In the genomic region with DNA sequence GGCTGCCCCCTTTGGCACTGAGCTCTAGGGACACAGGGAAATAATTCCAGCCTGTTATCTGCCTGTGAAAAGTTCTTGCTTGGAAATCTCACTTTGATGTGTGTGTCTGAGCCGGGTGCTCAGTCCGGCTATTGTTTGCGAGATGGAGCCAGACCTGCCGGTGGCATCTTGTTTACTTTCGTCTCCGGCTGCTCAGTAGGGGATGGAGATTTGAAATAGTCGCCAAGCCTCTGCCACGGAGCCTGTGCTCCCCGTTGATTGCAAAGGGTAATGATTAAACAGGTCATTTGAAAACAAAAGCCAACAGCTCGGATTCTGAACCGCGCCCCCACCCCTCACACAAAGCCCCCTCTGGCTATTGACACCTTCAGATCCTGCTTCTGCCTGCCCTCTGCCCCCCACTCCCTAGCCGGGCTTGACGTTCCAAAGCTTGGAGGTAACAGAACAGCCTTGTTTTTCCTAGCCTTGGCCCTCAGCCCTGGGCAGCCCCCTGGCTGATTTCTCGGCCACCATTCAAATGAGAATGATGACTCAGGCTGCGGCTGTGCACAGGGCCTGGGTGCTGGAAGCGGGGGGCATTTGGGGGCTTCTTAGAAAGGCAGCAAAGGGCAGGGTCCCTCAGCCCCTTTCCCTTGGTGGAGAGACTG, we compare ENCODE assay signal across 8 cellular contexts.
A peak's percentile ranks its signal among the peaks of the same experiment; 100 is the strongest.
DNase-seq lines count a peak whose midpoint lies in the region; ATAC-seq and TF ChIP-seq lines count a peak whose summit lies in the region.
"Not testable (repeated sequence)": the region's sequence is repeated elsewhere in the genome, so short reads cannot be mapped to it uniquely, and the experiment has no call there.

No MANE protein-coding gene starts in this region.

- not testable (repeated sequence) for H2BK15ac ChIP-seq in mesenchymal stem cell (ENCODE audit: low read depth, poor library complexity, severe bottlenecking)

- H3K14ac ChIP-seq in mesenchymal stem cell (ENCODE audit: low read length in 2 of 2), result not testable (repeated sequence)

- H3K36me3 Mint-ChIP-seq in activated CD4-positive, alpha-beta T cell treated with anti-CD3 and anti-CD28 coated beads, Interleukin-2, amount 10 ng/mL, durations not matched to agents 24 days and 14 days (ENCODE audit: low read depth), result not testable (repeated sequence)

- not testable (repeated sequence) for H3K9me2 ChIP-seq in OCI-LY1 (ENCODE audit: low read depth, low read length)

- peak overlapping the region; percentile 54 for H3K4me2 ChIP-seq in BLaER1
- H3K4me2 ChIP-seq in OCI-LY1 (ENCODE audit: low read length), result peak overlapping the region; percentile 63
- peak overlapping the region; percentile 44 for H3K4me2 ChIP-seq in mesenchymal stem cell (ENCODE audit: low read length, poor library complexity, severe bottlenecking)

- H3K79me2 ChIP-seq in OCI-LY1 (ENCODE audit: insufficient read depth, low read length), result not testable (repeated sequence)

- H3K9me3 Mint-ChIP-seq in activated CD4-positive, alpha-beta T cell treated with anti-CD3 and anti-CD28 coated beads, Interleukin-2, amount 10 ng/mL, durations not matched to agents 24 days and 14 days, result not testable (repeated sequence)

- not testable (repeated sequence) for H3F3A ChIP-seq in OCI-LY1 (ENCODE audit: insufficient read depth, low read length)

- H2AK5ac ChIP-seq in mesenchymal stem cell (ENCODE audit: low read length, severe bottlenecking), result not testable (repeated sequence)

- H2BK120ac ChIP-seq in mesenchymal stem cell (ENCODE audit: low read depth, low read length), result not testable (repeated sequence)

- not testable (repeated sequence) for H3K18ac ChIP-seq in mesenchymal stem cell (ENCODE audit: low read depth in 1 of 2, low read length in 2 of 2)

- DNase-seq in activated CD4-positive, alpha-beta T cell treated with anti-CD3 and anti-CD28 coated beads, Interleukin-2, amount 10 ng/mL, durations not matched to agents 24 days and 14 days, result peak; percentile 50
- DNase-seq in colonic mucosa (peak; percentile 18), Right ventricle myocardium inferior (ENCODE audit: missing footprints) (peak; percentile 20), ovary (peak in 3 of 5 donors; percentile 11 to 42 (median 19)), testis (peak; percentile 16)
- not testable (repeated sequence) for DNase-seq in mesenchymal stem cell

- intact Hi-C loops in activated CD4-positive, alpha-beta T cell treated with anti-CD3 and anti-CD28 coated beads, Interleukin-2, amount 10 ng/mL, durations not matched to agents 24 days and 14 days (cut with micrococcal nuclease); colonic mucosa (cut with DNase I); Right ventricle myocardium inferior (cut with DNase I); ovary (cut with DNase I); testis (cut with DNase I; ENCODE audit: low total_unique reads): not testable (repeated sequence)

- not testable (repeated sequence) for ATAC-seq in Right ventricle myocardium inferior

- not testable (repeated sequence) for H3K4me1 Mint-ChIP-seq in activated CD4-positive, alpha-beta T cell treated with anti-CD3 and anti-CD28 coated beads, Interleukin-2, amount 10 ng/mL, durations not matched to agents 24 days and 14 days

- not testable (repeated sequence) for H3K27me3 ChIP-seq in BLaER1; OCI-LY1 (ENCODE audit: insufficient read depth, low read length); colonic mucosa; mesenchymal stem cell (ENCODE audit: control insufficient read depth in 1 of 2, insufficient read depth in 1 of 2, low read length in 2 of 2); ovary; testis

- H3K4me3 Mint-ChIP-seq in activated CD4-positive, alpha-beta T cell treated with anti-CD3 and anti-CD28 coated beads, Interleukin-2, amount 10 ng/mL, durations not matched to agents 24 days and 14 days, result not testable (repeated sequence)

- not testable (repeated sequence) for H3K4me1 ChIP-seq in BLaER1; OCI-LY1 (ENCODE audit: insufficient read depth, low read length, severe bottlenecking); colonic mucosa; mesenchymal stem cell (ENCODE audit: control insufficient read depth, insufficient read depth, low read depth, low read length); ovary (ENCODE audit: insufficient read depth); testis

- H3K27ac Mint-ChIP-seq in activated CD4-positive, alpha-beta T cell treated with anti-CD3 and anti-CD28 coated beads, Interleukin-2, amount 10 ng/mL, durations not matched to agents 24 days and 14 days, result not testable (repeated sequence)

- not testable (repeated sequence) for TF ChIP-seq POLR2A in ovary (IDR thresholded peaks at IDR 0.05); testis (IDR thresholded peaks at IDR 0.05)

- not testable (repeated sequence) for H3K27ac ChIP-seq in BLaER1; colonic mucosa; mesenchymal stem cell (ENCODE audit: low read length, poor library complexity, severe bottlenecking); ovary; testis
- H3K27ac ChIP-seq in OCI-LY1 (ENCODE audit: low read depth, low read length, poor library complexity, severe bottlenecking), result peak overlapping the region; percentile 36

- TF ChIP-seq EP300 in ovary (IDR thresholded peaks at IDR 0.05), result not testable (repeated sequence)

- not testable (repeated sequence) for H2AFZ ChIP-seq in OCI-LY1 (ENCODE audit: low read length); mesenchymal stem cell (ENCODE audit: low read depth, low read length)

- not testable (repeated sequence) for H3K9me3 ChIP-seq in BLaER1; OCI-LY1 (ENCODE audit: low read length); colonic mucosa; mesenchymal stem cell (ENCODE audit: control insufficient read depth, low read length); ovary; testis

- H3K27me3 Mint-ChIP-seq in activated CD4-positive, alpha-beta T cell treated with anti-CD3 and anti-CD28 coated beads, Interleukin-2, amount 10 ng/mL, durations not matched to agents 24 days and 14 days, result not testable (repeated sequence)

- H3K23ac ChIP-seq in mesenchymal stem cell (ENCODE audit: low read length in 2 of 2), result not testable (repeated sequence)

- TF ChIP-seq CTCF in OCI-LY1 (IDR thresholded peaks at IDR 0.05; ENCODE audit: low read length); colonic mucosa (IDR thresholded peaks at IDR 0.05); ovary (IDR thresholded peaks at IDR 0.05); testis (IDR thresholded peaks at IDR 0.05): not testable (repeated sequence)

- not testable (repeated sequence) for H3K79me1 ChIP-seq in mesenchymal stem cell (replicated peaks; ENCODE audit: low read length, poor library complexity, severe bottlenecking)

- H2BK5ac ChIP-seq in mesenchymal stem cell (ENCODE audit: low read depth, low read length, poor library complexity, severe bottlenecking), result not testable (repeated sequence)

- H3K36me3 ChIP-seq in BLaER1; OCI-LY1 (ENCODE audit: insufficient read depth, low read length); colonic mucosa; mesenchymal stem cell (ENCODE audit: control insufficient read depth in 1 of 2, insufficient read depth in 2 of 2, low read depth in 1 of 2, low read length in 2 of 2); ovary; testis (ENCODE audit: low read depth, missing control alignments): not testable (repeated sequence)

- not testable (repeated sequence) for H4K20me1 ChIP-seq in BLaER1; OCI-LY1 (ENCODE audit: insufficient read depth, low read length)

- H4K91ac ChIP-seq in mesenchymal stem cell (ENCODE audit: low read length), result not testable (repeated sequence)

- no CpG with 5 or more reads among the region's 17 CpGs for WGBS in mesenchymal stem cell
- WGBS in ovary, 3 donors, result 0 to 16% (median 6%) methylated on average over 6 to 14 of the region's 17 CpGs
- 0 to 6% methylated on average over 3 to 9 of the region's 17 CpGs for WGBS in testis, 2 donors

- H4K8ac ChIP-seq in mesenchymal stem cell (ENCODE audit: low read length), result not testable (repeated sequence)

- not testable (repeated sequence) for H3K4ac ChIP-seq in mesenchymal stem cell (ENCODE audit: low read depth in 1 of 2, low read length in 2 of 2)

- H2BK12ac ChIP-seq in mesenchymal stem cell (ENCODE audit: low read length in 2 of 2), result not testable (repeated sequence)

- H3K9ac ChIP-seq in BLaER1; OCI-LY1 (ENCODE audit: low read length); colonic mucosa (ENCODE audit: low read depth in 2 of 2, low read length in 2 of 2); mesenchymal stem cell (ENCODE audit: low read length): not testable (repeated sequence)

- not testable (repeated sequence) for H3K4me3 ChIP-seq in BLaER1, colonic mucosa, ovary, testis
- peak overlapping the region; percentile 56 for H3K4me3 ChIP-seq in OCI-LY1 (ENCODE audit: low read depth, low read length, poor library complexity, severe bottlenecking)
- peak overlapping the region in 1 of 2 experiments; percentile 34 for H3K4me3 ChIP-seq in mesenchymal stem cell (ENCODE audit: insufficient read depth in 1 of 2, low read depth in 1 of 2, low read length in 2 of 2)
